ENCODE assay signal across 8 cellular contexts in the genomic region with DNA sequence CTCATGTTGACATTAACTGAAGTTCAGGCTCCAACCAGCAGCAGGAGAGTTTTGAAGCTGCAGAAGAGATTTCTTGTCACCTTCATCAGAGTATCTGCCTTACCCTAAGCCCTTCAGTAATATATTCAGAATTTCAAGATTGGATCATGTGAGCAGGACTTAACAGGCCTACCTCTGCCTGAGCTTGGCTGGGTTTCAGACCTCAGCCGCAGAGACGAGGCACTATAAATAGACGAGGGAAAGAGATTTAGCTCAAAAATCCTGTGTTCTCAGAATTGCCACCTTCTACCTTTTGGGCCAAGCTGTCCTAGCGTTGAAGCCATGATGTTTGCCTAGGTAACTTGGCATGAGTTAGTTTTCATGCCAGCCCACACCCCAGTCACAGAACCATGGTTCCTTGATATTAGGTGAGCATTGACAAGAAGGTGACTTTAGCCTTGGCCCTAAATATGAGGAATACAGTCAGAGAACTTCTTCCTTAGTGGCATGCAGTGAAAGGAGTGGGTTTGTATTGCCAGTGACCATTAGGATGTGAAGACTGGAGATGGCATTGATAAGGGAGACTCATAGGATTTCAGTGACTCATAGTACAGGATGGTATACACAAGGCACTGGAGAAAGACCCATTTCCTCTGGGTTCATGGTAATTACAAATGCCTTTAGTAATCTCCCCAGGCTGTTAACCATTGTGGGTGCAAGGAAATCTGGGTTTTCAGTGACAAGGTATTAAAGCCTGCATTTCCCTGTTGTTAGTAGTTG.
DNase-seq lines count a peak whose midpoint lies in the region; ATAC-seq and TF ChIP-seq lines count a peak whose summit lies in the region.

No MANE protein-coding gene starts in this region.

- POLR2A ChIA-PET in PC-9 (lab: Charles Lee; ENCODE audit: unreplicated experiment) (no interaction called here), HEK293T (lab: Yijun Ruan, JAX) (interaction anchor here (0.5 to 1.2 kb wide), 2 partner anchors 11 to 100 kb away, joined by 3 read pairs; no protein-coding TSS in a partner anchor)

- no peaks in the 10 kb centered on the region for H4K20me1 ChIP-seq in PC-9 (ENCODE audit: insufficient read depth)

- H3K27ac ChIP-seq in PC-9 = no peak overlapping the region
- peak overlapping the region; percentile 54 for H3K27ac ChIP-seq in psoas muscle

- BruUV-seq in PC-9 (replicated peaks; lab: Mats Ljungman, UMichigan) = no TSS peak

- no peaks in the 10 kb centered on the region for H3F3A ChIP-seq in PC-9 (ENCODE audit: insufficient read depth, low read depth)

- H3K4me3 ChIP-seq in PC-9 (no peak overlapping the region), epithelial cell of esophagus (ENCODE audit: low read length) (no peak overlapping the region), psoas muscle (no peak overlapping the region)

- H3K9me2 ChIP-seq in PC-9 (ENCODE audit: insufficient read depth) = no peaks in the 10 kb centered on the region

- CTCF ChIA-PET in PC-9 (lab: Charles Lee) = no interaction called here
- CTCF ChIA-PET in HEK293T (lab: Yijun Ruan, JAX) = no interaction called here

- H3K36me3 ChIP-seq in PC-9 (ENCODE audit: low read depth) (no peaks in the 10 kb centered on the region), psoas muscle (ENCODE audit: insufficient read depth in 1 of 2, low read depth in 1 of 2) (no peaks in the 10 kb centered on the region)

- peak; percentile 61 to 84 (median 78) for ATAC-seq in psoas muscle

- no peaks in the 10 kb centered on the region for H3K9me3 ChIP-seq in PC-9 (ENCODE audit: insufficient read depth, low read depth)
- H3K9me3 ChIP-seq in psoas muscle = no peaks in the 10 kb centered on the region

- no peaks in the 10 kb centered on the region for H3K79me2 ChIP-seq in PC-9 (ENCODE audit: low read depth)

- H2AFZ ChIP-seq in PC-9 = no peak overlapping the region

- 26 to 59% (median 34%) methylated on average over 4 of the region's 4 CpGs for WGBS in psoas muscle, 3 donors

- DNase-seq in GM10266 (ENCODE audit: extremely low spot score) (peak; percentile 42), PC-9 (peak; percentile 7 to 86), epithelial cell of esophagus (ENCODE audit: low read depth) (peak; percentile 53), psoas muscle (peak in 1 of 2 donors; percentile 64), DMS79 (lab: John Stamatoyannopoulos, UW) (no peak), ecto neural progenitor cell (ENCODE audit: low spot score) (no peak), HEK293T (ENCODE audit: extremely low spot score) (no peak)
- DNase-seq in activated effector memory CD4-positive, alpha-beta T cell treated with Interleukin-2 at 50 U/mL for 16 hours = no peak

- intact Hi-C loops in PC-9 (cut with micrococcal nuclease; ENCODE audit: unreplicated experiment) = no loop called here
- intact Hi-C loops in psoas muscle (cut with DNase I) = no loop called here

- H3K27me3 ChIP-seq in PC-9 (ENCODE audit: insufficient read depth, low read depth) (peaks cover 21% of the 10 kb centered on the region), psoas muscle (ENCODE audit: insufficient read depth in 3 of 3, low read length in 2 of 3) (no peaks in the 10 kb centered on the region)

- H3K4me2 ChIP-seq in PC-9 = no peak overlapping the region

- TF ChIP-seq CTCF in GM10266 (IDR thresholded peaks at IDR 0.05; ENCODE audit: control insufficient read depth, insufficient read depth, low read depth, missing control alignments) (no peak), PC-9 (conservative IDR thresholded peaks at IDR 0.05) (no peak), epithelial cell of esophagus (IDR thresholded peaks at IDR 0.05; ENCODE audit: insufficient read depth, low read depth, low read length, missing control alignments) (no peak), psoas muscle (IDR thresholded peaks at IDR 0.05) (no peak)

- H3K4me1 ChIP-seq in PC-9 (replicated peaks; ENCODE audit: insufficient read depth) (peaks cover 11% of the 10 kb centered on the region), psoas muscle (peaks cover 46% of the 10 kb centered on the region)

TF ChIP-seq in HEK293T, 16 proteins besides CTCF, POLR2A, EP300 and RAD21:
- TF ChIP-seq FOXK2 (IDR thresholded peaks at IDR 0.05) (no peak), CTBP1 (IDR thresholded peaks at IDR 0.05; ENCODE audit: borderline replicate concordance) (no peak)

Comparison
In these comparisons a context has a peak if more than half of its experiments do, and no peak if none do; other contexts are left out.
1. DNase-seq: peak in GM10266 (single experiment), PC-9 (2 of 2) and epithelial cell of esophagus (single experiment); none in activated effector memory CD4-positive, alpha-beta T cell treated with Interleukin-2 at 50 U/mL for 16 hours (single experiment), DMS79 (single experiment), ecto neural progenitor cell (single experiment) and HEK293T (single experiment).